10 cellular contexts compared by ENCODE assay signal in genomic region chr17:7441202-7441705, GRCh38. TPM values are rescaled to one million over a fixed set of nuclear protein-coding genes. Genes with fewer than 3 reads are reported as not detected.
A peak's percentile ranks its signal among the peaks of the same experiment; 100 is the strongest.
DNase-seq lines count a peak whose midpoint lies in the region; ATAC-seq and TF ChIP-seq lines count a peak whose summit lies in the region.
"Had no signal": no experiment of that assay in that cellular context is flagged by ENCODE, and none has a peak within 500 bp of the region (broad histone marks: within the 10 kb centered on the region; RNA-seq: fewer than 3 reads in every experiment).

No MANE protein-coding gene starts in this region.

- ATAC-seq in HG03378 (IDR thresholded peaks at IDR 0.05; ENCODE audit: unreplicated experiment) (no peak), GM18907 (IDR thresholded peaks at IDR 0.05; ENCODE audit: unreplicated experiment) (no peak), HG03342 (IDR thresholded peaks at IDR 0.05; ENCODE audit: unreplicated experiment) (no peak)
- ATAC-seq: activated T-cell treated with anti-CD3 and anti-CD28 coated beads, Interleukin-2, amount 50 U/mL, for 72 hours; esophagus mucosa had no signal

- H3K9ac ChIP-seq in OCI-LY3 (ENCODE audit: low read length) = no peak overlapping the region
- peak overlapping the region; percentile 92; the same call in 1 of the 2 replicates for H3K9ac ChIP-seq in iPS-20b (ENCODE audit: low read depth, low read length)
- H3K9ac ChIP-seq: KMS-11 had no signal

- CTCF ChIA-PET in AG04450 (lab: Charles Lee) = interaction anchor here (0.6 kb wide), 2 partner anchors 19 to 55 kb away, joined by 4 to 6 read pairs; no protein-coding TSS in a partner anchor

- H3K27ac ChIP-seq in AG04450 (ENCODE audit: low read depth, low read length) (peak overlapping the region; percentile 21), OCI-LY3 (ENCODE audit: low read length) (no peak overlapping the region), iPS-20b (ENCODE audit: low read length) (no peak overlapping the region)
- H3K27ac ChIP-seq: C4-2B, KMS-11 had no signal

- H3K9me3 ChIP-seq in AG04450 (ENCODE audit: control insufficient read depth, insufficient read depth, low read length) (no peaks in the 10 kb centered on the region; the same call in 1 of the 2 replicates), OCI-LY3 (ENCODE audit: insufficient read depth, low read length) (no peaks in the 10 kb centered on the region), iPS-20b (ENCODE audit: insufficient read depth, low read depth, low read length) (no peaks in the 10 kb centered on the region)

- no peak overlapping the region for H2AFZ ChIP-seq in OCI-LY3 (ENCODE audit: low read depth, low read length)

- H3K79me2 ChIP-seq in OCI-LY3 (ENCODE audit: low read length) = no peaks in the 10 kb centered on the region

- H3K4me1 ChIP-seq in OCI-LY3 (ENCODE audit: low read length) = peaks cover 8% of the 10 kb centered on the region
- H3K4me1 ChIP-seq in iPS-20b (ENCODE audit: insufficient read depth, low read length) = peaks cover 32% of the 10 kb centered on the region; the same call in 1 of the 2 replicates

- TF ChIP-seq CTCF in AG04450 (IDR thresholded peaks at IDR 0.05; ENCODE audit: low read depth, low read length) = no peak
- no peak for TF ChIP-seq CTCF in OCI-LY3 (IDR thresholded peaks at IDR 0.05; ENCODE audit: low read depth, low read length)

- H3K27me3 ChIP-seq in AG04450 (ENCODE audit: control insufficient read depth, insufficient read depth, low read length) (peaks cover 30% of the 10 kb centered on the region), OCI-LY3 (ENCODE audit: low read depth, low read length) (0 out of 2 replicates have a peak, but pooled peaks cover 3% of the 10 kb centered on the region), iPS-20b (ENCODE audit: insufficient read depth, low read length) (peaks cover 67% of the 10 kb centered on the region)

- DNase-seq in AG04450 (ENCODE audit: low read depth, low spot score) = no peak

- H3K4me3 ChIP-seq in AG04450 (ENCODE audit: low read depth, low read length) (no peak overlapping the region), OCI-LY3 (ENCODE audit: low read length) (no peak overlapping the region), iPS-20b (ENCODE audit: low read length) (peak overlapping the region; percentile 86)

- POLR2A ChIA-PET in AG04450 (lab: Yijun Ruan, JAX) = interaction anchor here (0.6 to 1.0 kb wide), 2 partner anchors 36 kb away, joined by 3 to 4 read pairs; no protein-coding TSS in a partner anchor

- no peaks in the 10 kb centered on the region for H4K20me1 ChIP-seq in OCI-LY3 (ENCODE audit: insufficient read depth, low read length)

- H3K4me2 ChIP-seq in OCI-LY3 (ENCODE audit: low read length) = peak overlapping the region; percentile 60; the same call in 1 of the 2 replicates
- H3K4me2 ChIP-seq: KMS-11 had no signal

- H3K36me3 ChIP-seq in OCI-LY3 (replicated peaks; ENCODE audit: low read depth, low read length) (no peaks in the 10 kb centered on the region), iPS-20b (ENCODE audit: insufficient read depth, low read depth, low read length) (no peaks in the 10 kb centered on the region)

RNA-seq across cellular contexts. Expression of gene FGF11, which starts 1.9 kb away (rescaled TPM):
- polyA plus RNA-seq in AG04450 (2011; rRNA removed) = 0.58 and 0.63 TPM in 2 replicates
- polyA minus RNA-seq in AG04450 (2011; rRNA and poly(A)+ RNA removed) = 0.28 and 0.39 TPM in 2 replicates

RNA-seq across cellular contexts. Expression of gene CHRNB1, which starts 3.6 kb away (rescaled TPM):
- 5.3 and 6.3 TPM in 2 replicates for polyA plus RNA-seq in AG04450 (2011; rRNA removed)
- polyA minus RNA-seq in AG04450 (2011; rRNA and poly(A)+ RNA removed) = 2.9 and 4.2 TPM in 2 replicates

RNA-seq across cellular contexts. Expression of gene TMEM102, which starts 6.0 kb away (rescaled TPM):
- 1.0 and 1.1 TPM in 2 replicates for polyA plus RNA-seq in AG04450 (2011; rRNA removed)
- 1.0 and 1.8 TPM in 2 replicates for polyA minus RNA-seq in AG04450 (2011; rRNA and poly(A)+ RNA removed)

RNA-seq across cellular contexts. Expression of gene SPEM3, which starts 12.6 kb away (rescaled TPM):
- polyA plus RNA-seq in AG04450 (2011; rRNA removed) = not detected in 2 replicates
- 0.05 TPM in 1 of 2 replicates, not detected in the other for polyA minus RNA-seq in AG04450 (2011; rRNA and poly(A)+ RNA removed)

RNA-seq across cellular contexts. Expression of gene SPEM2, which starts 15.8 kb away (rescaled TPM):
- polyA plus RNA-seq in AG04450 (2011; rRNA removed) = not detected in 2 replicates
- not detected in 2 replicates for polyA minus RNA-seq in AG04450 (2011; rRNA and poly(A)+ RNA removed)
